ENCODE assay signal across 1 cellular context in the genomic region with DNA sequence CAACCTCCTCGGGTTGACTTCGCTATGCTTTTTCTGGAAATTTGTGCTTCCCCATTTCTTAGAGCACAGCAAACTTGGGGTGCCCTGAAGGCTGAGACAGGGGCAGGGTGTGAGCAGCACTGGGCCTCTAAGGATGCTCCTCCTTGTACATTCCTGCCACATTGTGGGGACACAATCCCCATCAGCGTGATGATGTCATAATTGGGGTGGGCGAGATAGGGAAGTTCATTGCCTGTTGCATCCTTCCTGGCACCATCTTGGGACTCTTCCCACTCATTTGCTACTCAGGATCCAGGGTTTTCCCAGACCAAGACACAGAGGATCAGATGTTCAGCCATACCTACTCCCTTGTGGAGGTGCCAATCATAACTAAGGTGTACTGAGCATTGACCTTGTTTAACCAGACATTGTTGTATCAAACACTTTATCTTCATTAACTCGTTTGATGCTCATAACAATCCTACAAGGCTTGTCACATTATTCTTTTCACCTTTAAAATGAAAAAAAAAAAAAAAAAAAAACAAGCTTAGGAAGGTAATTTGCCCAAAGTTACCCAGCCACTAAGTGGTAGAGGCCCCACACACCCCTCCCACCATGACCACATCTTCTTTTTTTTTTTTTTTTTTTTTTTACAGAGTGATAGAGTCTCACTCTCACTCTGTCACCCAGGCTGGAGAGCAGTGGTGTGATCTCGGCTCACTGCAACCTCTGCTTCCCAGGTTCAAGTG.
TF ChIP-seq lines count a peak whose summit lies in the region.

No MANE protein-coding gene starts in this region.

TF ChIP-seq in IMR-90, 13 proteins besides CTCF, POLR2A, EP300 and RAD21:
- TF ChIP-seq, protein P1, sequence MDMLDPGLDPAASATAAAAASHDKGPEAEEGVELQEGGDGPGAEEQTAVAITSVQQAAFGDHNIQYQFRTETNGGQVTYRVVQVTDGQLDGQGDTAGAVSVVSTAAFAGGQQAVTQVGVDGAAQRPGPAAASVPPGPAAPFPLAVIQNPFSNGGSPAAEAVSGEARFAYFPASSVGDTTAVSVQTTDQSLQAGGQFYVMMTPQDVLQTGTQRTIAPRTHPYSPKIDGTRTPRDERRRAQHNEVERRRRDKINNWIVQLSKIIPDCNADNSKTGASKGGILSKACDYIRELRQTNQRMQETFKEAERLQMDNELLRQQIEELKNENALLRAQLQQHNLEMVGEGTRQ (IDR thresholded peaks at IDR 0.05; ENCODE audit: low read depth, low read length), result no peak
- TF ChIP-seq CEBPB (IDR thresholded peaks at IDR 0.05; ENCODE audit: low read depth, low read length) (no peak), SMC3 (IDR thresholded peaks at IDR 0.05; ENCODE audit: low read depth, low read length) (no peak), MXI1 (IDR thresholded peaks at IDR 0.05; ENCODE audit: borderline replicate concordance, low read depth, low read length) (no peak), RFX5 (IDR thresholded peaks at IDR 0.05; ENCODE audit: low read depth, low read length) (no peak), CHD1 (IDR thresholded peaks at IDR 0.05; ENCODE audit: low read depth, low read length) (no peak), NFE2L2 (IDR thresholded peaks at IDR 0.05; ENCODE audit: low read depth, low read length) (no peak)
